Comparison of ENCODE assay signal across 21 cellular contexts in genomic region chr10:93220315-93221170, GRCh38.
"Had no signal": no experiment of that assay in that cellular context is flagged by ENCODE, and none has a peak within 500 bp of the region (broad histone marks: within the 10 kb centered on the region; RNA-seq: fewer than 3 reads in every experiment).

No MANE protein-coding gene starts in this region.

- H3K4me3 Mint-ChIP-seq: naive thymus-derived CD8-positive, alpha-beta T cell had no signal

- FAIRE-seq: astrocyte, endometrium, frontal cortex, pancreas had no signal

- ATAC-seq: activated naive CD4-positive, alpha-beta T cell treated with anti-CD3 and anti-CD28 coated beads, Interleukin-2, amount 50 U/mL, for 72 hours; naive thymus-derived CD8-positive, alpha-beta T cell; pancreas had no signal

- H3K4me1 ChIP-seq: adrenal gland, breast epithelium, pancreas, transverse colon, vagina had no signal

- H3K9me3 ChIP-seq: adrenal gland, breast epithelium, neutrophil, pancreas, transverse colon, vagina had no signal

- DNase-seq: activated CD4-positive, alpha-beta T cell treated with anti-CD3 and anti-CD28 coated beads, Interleukin-2, amount 50 U/mL, for 4 hours; activated gamma-delta T cell treated with Interleukin-2 at 50 U/mL for 16 hours; erythroblast; hypothalamus; naive thymus-derived CD8-positive, alpha-beta T cell; stimulated activated CD4-positive, alpha-beta T cell treated with anti-CD3 and anti-CD28 coated beads, Interleukin-12 subunit alpha, Interleukin-12 subunit beta, amount 100 ng/mL, for 4 hours; stimulated activated CD4-positive, alpha-beta T cell treated with anti-CD3 and anti-CD28 coated beads, Interleukin-1b, Interleukin-23, amount 100 ng/mL, for 48 hours; stimulated activated CD8-positive, alpha-beta memory T cell treated with anti-CD3 and anti-CD28 coated beads, Interleukin-4, amount 100 ng/mL, for 48 hours; stimulated activated naive CD4-positive, alpha-beta T cell treated with Interleukin-2 at 50 U/mL for 16 hours; substantia nigra; transverse colon had no signal

- H3K4me3 ChIP-seq: adrenal gland, breast epithelium, coronary artery, pancreas, transverse colon, vagina had no signal

- H3K27me3 ChIP-seq: adrenal gland, breast epithelium, neutrophil, pancreas, transverse colon, vagina had no signal

- H3K4me1 Mint-ChIP-seq: naive thymus-derived CD8-positive, alpha-beta T cell had no signal

- H3K36me3 ChIP-seq: adrenal gland, breast epithelium, neutrophil, pancreas, transverse colon, vagina had no signal

- H3K36me3 Mint-ChIP-seq: activated naive CD4-positive, alpha-beta T cell treated with anti-CD3 and anti-CD28 coated beads, Interleukin-2, amount 50 U/mL, for 72 hours; naive thymus-derived CD8-positive, alpha-beta T cell had no signal

- H3K27ac Mint-ChIP-seq: activated naive CD4-positive, alpha-beta T cell treated with anti-CD3 and anti-CD28 coated beads, Interleukin-2, amount 50 U/mL, for 72 hours had no signal

- H3K9me3 Mint-ChIP-seq: activated naive CD4-positive, alpha-beta T cell treated with anti-CD3 and anti-CD28 coated beads, Interleukin-2, amount 50 U/mL, for 72 hours had no signal

- H3K27ac ChIP-seq: adrenal gland, breast epithelium, coronary artery, neutrophil, pancreas, transverse colon, vagina had no signal
